In genomic region chr19:1214299-1214861, GRCh38 we compare ENCODE assay signal across 7 cellular contexts. TPM values are rescaled to one million over a fixed set of nuclear protein-coding genes. Genes with fewer than 3 reads are reported as not detected.
DNase-seq lines count a peak whose midpoint lies in the region; ATAC-seq and TF ChIP-seq lines count a peak whose summit lies in the region.
"Had no signal": no experiment of that assay in that cellular context is flagged by ENCODE, and none has a peak within 500 bp of the region (broad histone marks: within the 10 kb centered on the region; RNA-seq: fewer than 3 reads in every experiment).

No MANE protein-coding gene starts in this region.

- TF ChIP-seq CTCF in gastroesophageal sphincter (IDR thresholded peaks at IDR 0.05), result no peak

- H3K27ac ChIP-seq in gastroesophageal sphincter, result peak overlapping the region; percentile 70 to 89 (median 87)
- H3K27ac ChIP-seq in stomach smooth muscle (ENCODE audit: low read length), result peak overlapping the region; percentile 82

- no peaks in the 10 kb centered on the region for H3K9me3 Mint-ChIP-seq in activated CD4-positive, alpha-beta memory T cell treated with anti-CD3 and anti-CD28 coated beads, Interleukin-2, amount 10 ng/mL, durations not matched to agents 7 days and 5 days

- peak overlapping the region; percentile 41 to 71 for H3K9ac ChIP-seq in stomach smooth muscle (ENCODE audit: low read length in 2 of 2)

- no peak for TF ChIP-seq POLR2A in gastroesophageal sphincter (IDR thresholded peaks at IDR 0.05)

- ATAC-seq in gastroesophageal sphincter, result peak; percentile 4
- no peak for ATAC-seq in GM18870 (IDR thresholded peaks at IDR 0.05; ENCODE audit: unreplicated experiment)

- H3K9me3 ChIP-seq in gastroesophageal sphincter (no peaks in the 10 kb centered on the region), stomach smooth muscle (ENCODE audit: control insufficient read depth in 2 of 2, low read length in 2 of 2) (no peaks in the 10 kb centered on the region)

- H3K4me3 Mint-ChIP-seq in activated CD4-positive, alpha-beta memory T cell treated with anti-CD3 and anti-CD28 coated beads, Interleukin-2, amount 10 ng/mL, durations not matched to agents 7 days and 5 days, result peak overlapping the region; percentile 73

- no peaks in the 10 kb centered on the region for H3K27me3 ChIP-seq in gastroesophageal sphincter
- no peaks in the 10 kb centered on the region for H3K27me3 ChIP-seq in stomach smooth muscle (ENCODE audit: control insufficient read depth in 1 of 2, insufficient read depth in 2 of 2, low read length in 2 of 2)

- H3K36me3 ChIP-seq in gastroesophageal sphincter, result peaks cover 0 to 20% of the 10 kb centered on the region in 2 donors
- peaks cover 0 to 5% of the 10 kb centered on the region in 2 donors for H3K36me3 ChIP-seq in stomach smooth muscle (ENCODE audit: control insufficient read depth in 2 of 2, insufficient read depth in 2 of 2, low read length in 2 of 2)

- WGBS in gastroesophageal sphincter (ENCODE audit: low coverage in 1 of 2), 2 donors, result 90% methylated on average over 4 of the region's 21 CpGs; no CpG with 5 or more reads in 1 of the 2 donors

- H3K4me3 ChIP-seq in gastroesophageal sphincter, result peak overlapping the region in 1 of 2 donors; percentile 21
- peak overlapping the region; percentile 12 to 62 for H3K4me3 ChIP-seq in stomach smooth muscle (ENCODE audit: low read length in 2 of 2)

- DNase-seq in activated CD4-positive, alpha-beta memory T cell treated with anti-CD3 and anti-CD28 coated beads, Interleukin-2, amount 10 ng/mL, durations not matched to agents 7 days and 5 days, result no peak
- DNase-seq in HuH-7 (ENCODE audit: low spot score) (no peak), globus pallidus (ENCODE audit: low spot score) (no peak)
- DNase-seq: activated CD8-positive, alpha-beta memory T cell treated with anti-CD3 and anti-CD28 coated beads, Interleukin-2, amount 50 U/mL, for 4 hours had no signal

- peak overlapping the region; percentile 96 for H3K27ac Mint-ChIP-seq in activated CD4-positive, alpha-beta memory T cell treated with anti-CD3 and anti-CD28 coated beads, Interleukin-2, amount 10 ng/mL, durations not matched to agents 7 days and 5 days

- POLR2A ChIA-PET in activated CD4-positive, alpha-beta memory T cell treated with anti-CD3 and anti-CD28 coated beads, Interleukin-2, amount 10 ng/mL, durations not matched to agents 7 days and 5 days (lab: Charles Lee), result interaction anchor here (0.7 to 1.6 kb wide), 15 partner anchors 9 to 230 kb away, joined by 3 to 6 read pairs (median 4); partner anchors contain the start of genes CIRBP, CNN2, RNU6-2 and WDR18

- peaks cover 16% of the 10 kb centered on the region for H3K36me3 Mint-ChIP-seq in activated CD4-positive, alpha-beta memory T cell treated with anti-CD3 and anti-CD28 coated beads, Interleukin-2, amount 10 ng/mL, durations not matched to agents 7 days and 5 days (ENCODE audit: low read depth)

- H3K4me1 Mint-ChIP-seq in activated CD4-positive, alpha-beta memory T cell treated with anti-CD3 and anti-CD28 coated beads, Interleukin-2, amount 10 ng/mL, durations not matched to agents 7 days and 5 days, result peaks cover 41% of the 10 kb centered on the region

- CTCF ChIA-PET in activated CD4-positive, alpha-beta memory T cell treated with anti-CD3 and anti-CD28 coated beads, Interleukin-2, amount 10 ng/mL, durations not matched to agents 7 days and 5 days (lab: Charles Lee), result interaction anchor here (0.5 to 1.5 kb wide), 13 partner anchors 9 to 152 kb away, joined by 3 to 13 read pairs (median 3); partner anchors contain the start of gene ATP5F1D

- H3K4me1 ChIP-seq in gastroesophageal sphincter (peaks cover 0 to 100% (median 57%) of the 10 kb centered on the region in 3 donors), stomach smooth muscle (ENCODE audit: control insufficient read depth, insufficient read depth, low read length) (peaks cover 71% of the 10 kb centered on the region)

- no peaks in the 10 kb centered on the region for H3K27me3 Mint-ChIP-seq in activated CD4-positive, alpha-beta memory T cell treated with anti-CD3 and anti-CD28 coated beads, Interleukin-2, amount 10 ng/mL, durations not matched to agents 7 days and 5 days

- no peak for TF ChIP-seq EP300 in gastroesophageal sphincter (IDR thresholded peaks at IDR 0.05)

RNA-seq across cellular contexts. Expression of gene STK11, which starts 8.8 kb away (rescaled TPM):
- 10 to 100 TPM; 84.2 to 85.1 TPM for total RNA-seq in activated CD4-positive, alpha-beta memory T cell treated with anti-CD3 and anti-CD28 coated beads, Interleukin-2, amount 10 ng/mL, durations not matched to agents 7 days and 5 days
- 10 to 100 TPM; 56.8 to 80.7 (median 60.9) TPM for total RNA-seq in gastroesophageal sphincter

RNA-seq across cellular contexts. Expression of gene CBARP, which starts 23.4 kb away (rescaled TPM):
- total RNA-seq in activated CD4-positive, alpha-beta memory T cell treated with anti-CD3 and anti-CD28 coated beads, Interleukin-2, amount 10 ng/mL, durations not matched to agents 7 days and 5 days, result under 1 TPM; 0.35 to 0.55 TPM
- under 1 TPM in 3 of 4 donors, not detected in 1; 0.13 to 0.73 (median 0.49) TPM for total RNA-seq in gastroesophageal sphincter

RNA-seq across cellular contexts. Expression of gene ATP5F1D, which starts 27.2 kb away (rescaled TPM):
- total RNA-seq in activated CD4-positive, alpha-beta memory T cell treated with anti-CD3 and anti-CD28 coated beads, Interleukin-2, amount 10 ng/mL, durations not matched to agents 7 days and 5 days, result 100 to 1,000 TPM; 171 to 173 TPM
- total RNA-seq in gastroesophageal sphincter, result 100 to 1,000 TPM in 1 of 4 donors, 10 to 100 TPM in 3; 62.3 to 116 (median 84.1) TPM

RNA-seq across cellular contexts. Expression of gene MIDN, which starts 34.0 kb away (rescaled TPM):
- 10 to 100 TPM; 86.2 to 88.6 TPM for total RNA-seq in activated CD4-positive, alpha-beta memory T cell treated with anti-CD3 and anti-CD28 coated beads, Interleukin-2, amount 10 ng/mL, durations not matched to agents 7 days and 5 days
- total RNA-seq in gastroesophageal sphincter, result 10 to 100 TPM; 20.0 to 40.1 (median 24.2) TPM

RNA-seq across cellular contexts. Expression of gene SBNO2, which starts 40.3 kb away (rescaled TPM):
- 10 to 100 TPM; 94.4 to 98.2 TPM for total RNA-seq in activated CD4-positive, alpha-beta memory T cell treated with anti-CD3 and anti-CD28 coated beads, Interleukin-2, amount 10 ng/mL, durations not matched to agents 7 days and 5 days
- 10 to 100 TPM; 14.9 to 67.2 (median 20.9) TPM for total RNA-seq in gastroesophageal sphincter
